Comparison of ENCODE assay signal across 13 cellular contexts in genomic region chr22:19289475-19290161, GRCh38. TPM values are rescaled to one million over a fixed set of nuclear protein-coding genes. Genes with fewer than 3 reads are reported as not detected.
DNase-seq lines count a peak whose midpoint lies in the region; ATAC-seq, FAIRE-seq and TF ChIP-seq lines count a peak whose summit lies in the region.
"Had no signal": no experiment of that assay in that cellular context is flagged by ENCODE, and none has a peak within 500 bp of the region (broad histone marks: within the 10 kb centered on the region; RNA-seq: fewer than 3 reads in every experiment).

No MANE protein-coding gene starts in this region.

- peak overlapping the region; percentile 17 for H3K4me2 ChIP-seq in fibroblast of lung (ENCODE audit: extremely low read depth, insufficient read depth, low read length)
- H3K4me2 ChIP-seq in skeletal muscle satellite cell (ENCODE audit: low read length) = peak overlapping the region; percentile 80

- no peak for TF ChIP-seq CTCF in fibroblast of lung (conservative IDR thresholded peaks at IDR 0.05 in 1 of 2, IDR thresholded peaks at IDR 0.05 in 1 of 2; ENCODE audit: low read depth in 1 of 2, low read length in 2 of 2)
- TF ChIP-seq CTCF in ovary (IDR thresholded peaks at IDR 0.05) = no peak

- peak; percentile 54 for DNase-seq in activated CD8-positive, alpha-beta memory T cell treated with anti-CD3 and anti-CD28 coated beads, Interleukin-2, amount 50 U/mL, for 48 hours
- DNase-seq in activated CD8-positive, alpha-beta memory T cell treated with anti-CD3 and anti-CD28 coated beads for 24 hours = no peak
- peak; percentile 76 for DNase-seq in RPMI7951 (ENCODE audit: low read depth)
- DNase-seq in fibroblast of lung (ENCODE audit: low read depth in 2 of 2) = peak; percentile 49 to 95
- DNase-seq in frontal cortex (ENCODE audit: low spot score in 2 of 2) = no peak
- DNase-seq in ovary = no peak
- DNase-seq: left ventricle myocardium inferior; stimulated activated CD4-positive, alpha-beta T cell treated with anti-CD3 and anti-CD28 coated beads, Interleukin-2, amount 100 ng/mL, for 24 hours; tibial artery had no signal

- no peaks in the 10 kb centered on the region for H4K20me1 ChIP-seq in fibroblast of lung (ENCODE audit: control insufficient read depth, extremely low read depth, insufficient read depth, low read length)

- no peaks in the 10 kb centered on the region for H3K79me2 ChIP-seq in fibroblast of lung (ENCODE audit: control insufficient read depth, insufficient read depth, low read length)

- H3K4me1 ChIP-seq in fibroblast of lung (ENCODE audit: control insufficient read depth, extremely low read depth, insufficient read depth, low read length) (peaks cover 27% of the 10 kb centered on the region), skeletal muscle satellite cell (ENCODE audit: control insufficient read depth, insufficient read depth, low read length) (peaks cover 62% of the 10 kb centered on the region), ovary (ENCODE audit: insufficient read depth) (no peaks in the 10 kb centered on the region)

- intact Hi-C loops in ovary (cut with DNase I) = loop anchor here in 2 of 4 donors (5.0 to 10.0 kb wide), 2 partner anchors 112 to 135 kb away; partner anchors contain the start of gene SLC25A1 (in 1 of the 2)

- FAIRE-seq in frontal cortex (lab: Jason Lieb, UNC) = no peak
- FAIRE-seq: HTR-8/SVneo had no signal

- TF ChIP-seq EP300 in ovary (IDR thresholded peaks at IDR 0.05) = no peak

- H3K27me3 ChIP-seq in fibroblast of lung (ENCODE audit: control insufficient read depth, insufficient read depth, low read length) (no peaks in the 10 kb centered on the region), skeletal muscle satellite cell (ENCODE audit: control insufficient read depth, insufficient read depth, low read length) (no peaks in the 10 kb centered on the region), ovary (no peaks in the 10 kb centered on the region)
- H3K27me3 ChIP-seq: tibial artery had no signal

- H3K9me3 ChIP-seq in fibroblast of lung (ENCODE audit: control insufficient read depth, insufficient read depth, low read depth, low read length) (no peaks in the 10 kb centered on the region), skeletal muscle satellite cell (replicated peaks; ENCODE audit: low read length) (no peaks in the 10 kb centered on the region), ovary (no peaks in the 10 kb centered on the region)
- H3K9me3 ChIP-seq: left ventricle myocardium inferior, tibial artery had no signal

- no peak for TF ChIP-seq POLR2A in ovary (IDR thresholded peaks at IDR 0.05)

- H3K36me3 ChIP-seq in fibroblast of lung (ENCODE audit: control insufficient read depth, insufficient read depth, low read length) (no peaks in the 10 kb centered on the region), skeletal muscle satellite cell (ENCODE audit: insufficient read depth, low read length) (no peaks in the 10 kb centered on the region), ovary (no peaks in the 10 kb centered on the region)
- H3K36me3 ChIP-seq: left ventricle myocardium inferior, tibial artery had no signal

- H3K27ac ChIP-seq in fibroblast of lung (ENCODE audit: insufficient read depth, low read length) (no peak overlapping the region), ovary (no peak overlapping the region)
- H3K27ac ChIP-seq: tibial artery had no signal

- H3K9ac ChIP-seq in fibroblast of lung (ENCODE audit: insufficient read depth, low read length) (no peak overlapping the region), skeletal muscle satellite cell (ENCODE audit: low read depth, low read length) (peak overlapping the region; percentile 88)

- 79 to 86% (median 82%) methylated on average over 5 of the region's 5 CpGs for WGBS in ovary, 3 donors

- H3K4me3 ChIP-seq in fibroblast of lung (replicated peaks in 1 of 4; ENCODE audit: control extremely low read depth in 1 of 4, insufficient read depth in 1 of 4, low read depth in 3 of 4, low read length in 4 of 4) (peak overlapping the region in 1 of 4 experiments; percentile 8), skeletal muscle satellite cell (ENCODE audit: low read length) (peak overlapping the region; percentile 70), ovary (no peak overlapping the region)

- H2AFZ ChIP-seq in fibroblast of lung (ENCODE audit: low read length) = no peak overlapping the region

- ATAC-seq in HG03469 (IDR thresholded peaks at IDR 0.05; ENCODE audit: unreplicated experiment) = no peak
- ATAC-seq: HCT116 had no signal

RNA-seq across cellular contexts. Expression of gene CLTCL1, which starts 1.9 kb away (rescaled TPM):
- total RNA-seq in RPMI7951 (2014; rRNA removed; shearing (Covaris generic)) = 2.8 and 3.1 TPM in 2 replicates
- total RNA-seq in fibroblast of lung = 11.3 and 13.4 TPM in 2 replicates
- polyA plus RNA-seq in fibroblast of lung = 4.2 and 6.5 TPM in 2 replicates
- 4.3 and 5.8 TPM in 2 replicates for polyA plus RNA-seq in fibroblast of lung (2012)
- polyA minus RNA-seq in fibroblast of lung (ENCODE audit: low replicate concordance) = 6.2 and 28.7 TPM in 2 replicates
- total RNA-seq in skeletal muscle satellite cell (2012; rRNA removed) = 8.1 and 12.7 TPM in 2 replicates
- 9.8 TPM for total RNA-seq in frontal cortex
- 1 to 10 TPM; 2.8 to 8.9 (median 5.2) TPM for total RNA-seq in ovary
- 10 to 100 TPM in 1 of 2 donors, 1 to 10 TPM in 1; 3.9 to 10.7 TPM for polyA plus RNA-seq in ovary

Comparison
In these comparisons a context has a peak if more than half of its experiments do, and no peak if none do; other contexts are left out.
1. DNase-seq: peak in activated CD8-positive, alpha-beta memory T cell treated with anti-CD3 and anti-CD28 coated beads, Interleukin-2, amount 50 U/mL, for 48 hours (single experiment), RPMI7951 (single experiment) and fibroblast of lung (2 of 2); none in activated CD8-positive, alpha-beta memory T cell treated with anti-CD3 and anti-CD28 coated beads for 24 hours (single experiment), frontal cortex (0 of 2) and ovary (0 of 5).